In the genomic region with DNA sequence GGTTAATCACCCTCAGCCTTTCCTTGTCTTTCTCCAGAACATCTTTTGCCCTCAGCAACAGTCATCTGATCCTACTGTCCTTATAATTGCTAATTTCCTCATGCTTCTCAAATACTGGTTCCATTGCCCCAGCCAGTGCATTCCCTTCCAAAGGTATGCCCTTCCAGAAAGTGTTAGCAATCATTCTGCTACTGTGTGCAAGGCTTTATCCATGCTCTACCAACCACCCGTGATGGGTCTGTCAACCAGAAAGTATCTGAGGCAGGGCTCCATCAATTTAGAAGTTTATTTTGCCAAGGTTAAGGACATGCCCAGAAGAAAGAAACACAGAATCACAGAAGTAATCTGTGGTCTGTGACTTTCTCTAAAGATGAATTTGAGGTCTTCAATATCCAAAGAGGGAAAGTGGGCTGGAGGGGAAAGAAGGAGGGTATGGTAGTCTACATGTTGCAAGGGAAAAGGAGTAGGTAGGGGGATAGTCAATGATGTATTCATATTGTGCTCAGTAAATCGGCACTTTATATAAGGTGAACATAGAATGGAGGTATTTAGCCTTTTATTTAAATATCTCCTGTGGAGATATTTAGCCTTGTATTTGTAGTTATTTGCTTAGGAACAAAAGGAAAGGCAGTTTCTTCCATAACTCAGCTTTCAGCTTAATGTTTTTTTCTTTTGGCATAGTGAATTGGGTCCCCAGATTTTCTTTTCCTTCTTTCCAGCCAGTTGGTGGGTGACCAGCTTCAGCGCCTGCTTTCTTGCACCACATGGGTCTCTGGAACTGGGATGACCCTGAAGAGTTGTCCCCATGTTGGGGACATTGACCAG, we compare ENCODE assay signal across 22 cellular contexts. TPM values are rescaled to one million over a fixed set of nuclear protein-coding genes. Genes with fewer than 3 reads are reported as not detected.
A peak's percentile ranks its signal among the peaks of the same experiment; 100 is the strongest.
DNase-seq lines count a peak whose midpoint lies in the region; ATAC-seq and TF ChIP-seq lines count a peak whose summit lies in the region.
"Had no signal": no experiment of that assay in that cellular context is flagged by ENCODE, and none has a peak within 500 bp of the region (broad histone marks: within the 10 kb centered on the region; RNA-seq: fewer than 3 reads in every experiment).

No MANE protein-coding gene starts in this region.

- H3K9me3 Mint-ChIP-seq in Caco-2 (ENCODE audit: unreplicated experiment): no peaks in the 10 kb centered on the region
- H3K9me3 Mint-ChIP-seq: activated naive CD4-positive, alpha-beta T cell treated with anti-CD3 and anti-CD28 coated beads, Interleukin-2, amount 10 ng/mL, durations not matched to agents 7 days and 5 days; activated T-cell treated with anti-CD3 and anti-CD28 coated beads, Interleukin-2, amount 50 U/mL, for 24 hours; naive thymus-derived CD8-positive, alpha-beta T cell had no signal

- peak overlapping the region; percentile 88 for H3K27ac Mint-ChIP-seq in Caco-2 (ENCODE audit: unreplicated experiment)
- H3K27ac Mint-ChIP-seq: activated naive CD4-positive, alpha-beta T cell treated with anti-CD3 and anti-CD28 coated beads, Interleukin-2, amount 10 ng/mL, durations not matched to agents 7 days and 5 days; activated T-cell treated with anti-CD3 and anti-CD28 coated beads, Interleukin-2, amount 50 U/mL, for 24 hours had no signal

- WGBS in HUES64: 84% methylated on average over 3 of the region's 3 CpGs
- WGBS in neuronal stem cell (ENCODE audit: extremely low coverage in 2 of 2, insufficient read length in 2 of 2, insufficient replicate concordance in 1 of 2), 2 donors: no CpG with 5 or more reads among the region's 3 CpGs

- no peak for ATAC-seq in HG03521 (IDR thresholded peaks at IDR 0.05; ENCODE audit: unreplicated experiment)
- ATAC-seq: heart left ventricle; naive thymus-derived CD8-positive, alpha-beta T cell; PC-3 had no signal

- peaks cover 71% of the 10 kb centered on the region for H3K4me1 ChIP-seq in Caco-2
- peaks cover 20% of the 10 kb centered on the region for H3K4me1 ChIP-seq in HUES64 (ENCODE audit: insufficient read depth, low read length)
- H3K4me1 ChIP-seq in neuronal stem cell (ENCODE audit: control insufficient read depth in 2 of 2, insufficient read depth in 1 of 2, low read depth in 1 of 2, low read length in 2 of 2): peaks cover 4 to 5% of the 10 kb centered on the region in 2 donors
- H3K4me1 ChIP-seq: heart left ventricle had no signal

- H3K9ac ChIP-seq in HUES64 (ENCODE audit: low read depth, low read length): 0 out of 2 replicates have a peak overlapping the region, but pooled peaks have one; percentile 9
- no peak overlapping the region for H3K9ac ChIP-seq in neuronal stem cell (ENCODE audit: low read depth, low read length, poor library complexity)

- H2BK12ac ChIP-seq in neuronal stem cell (ENCODE audit: low read length): no peak overlapping the region

- H3K9me3 ChIP-seq in Caco-2 (no peaks in the 10 kb centered on the region), HUES64 (ENCODE audit: insufficient read depth, low read depth, low read length) (no peaks in the 10 kb centered on the region), neuronal stem cell (replicated peaks in 1 of 2; ENCODE audit: control insufficient read depth in 2 of 2, insufficient read depth in 1 of 2, low read depth in 1 of 2, low read length in 2 of 2) (peaks cover 0 to 2% of the 10 kb centered on the region in 2 donors)
- H3K9me3 ChIP-seq: heart left ventricle had no signal

- H3K23ac ChIP-seq in neuronal stem cell (ENCODE audit: low read depth, low read length, poor library complexity): no peak overlapping the region

- DNase-seq in Caco-2 (no peak), glomerular visceral epithelial cell (ENCODE audit: extremely low spot score) (peak; percentile 24), neuronal stem cell (ENCODE audit: low spot score) (no peak), AG08396 (ENCODE audit: low spot score) (no peak), pons (ENCODE audit: low spot score) (no peak)
- DNase-seq in stimulated activated CD4-positive, alpha-beta T cell treated with anti-CD3 and anti-CD28 coated beads, Interleukin-4, amount 100 ng/mL, for 24 hours: no peak
- DNase-seq: activated CD4-positive, alpha-beta T cell treated with anti-CD3 and anti-CD28 coated beads, Interleukin-2, amount 50 U/mL, for 48 hours; activated naive CD4-positive, alpha-beta T cell treated with anti-CD3 and anti-CD28 coated beads, Interleukin-2, amount 10 ng/mL, durations not matched to agents 7 days and 5 days; activated T-cell treated with anti-CD3 and anti-CD28 coated beads, Interleukin-2, amount 50 U/mL, for 24 hours; aorta; heart left ventricle; mammary epithelial cell; naive thymus-derived CD8-positive, alpha-beta T cell; NCI-H1092 treated with DMSO at 0.1 percent for 48 hours; NCI-H2081; NCI-H524; PC-3; stimulated activated CD4-positive, alpha-beta T cell treated with anti-CD3 and anti-CD28 coated beads, Interleukin-12 subunit alpha, Interleukin-12 subunit beta, amount 100 ng/mL, for 4 hours; substantia nigra; T-helper 1 cell had no signal

- intact Hi-C loops in Caco-2 (cut with micrococcal nuclease; ENCODE audit: unreplicated experiment): loop anchor here (1.0 kb wide), 2 partner anchors 22 to 35 kb away; no protein-coding TSS in a partner anchor

- no peak overlapping the region for H3K14ac ChIP-seq in neuronal stem cell (ENCODE audit: low read length)

- no peak overlapping the region for H3K4ac ChIP-seq in neuronal stem cell (ENCODE audit: low read length)

- no peak overlapping the region for H2BK120ac ChIP-seq in neuronal stem cell (ENCODE audit: low read depth, low read length)

- BruUV-seq in Caco-2 (replicated peaks; lab: Mats Ljungman, UMichigan): no TSS peak

- H3K27me3 Mint-ChIP-seq in Caco-2 (ENCODE audit: insufficient read depth, unreplicated experiment): no peaks in the 10 kb centered on the region
- H3K27me3 Mint-ChIP-seq: activated T-cell treated with anti-CD3 and anti-CD28 coated beads, Interleukin-2, amount 50 U/mL, for 24 hours; naive thymus-derived CD8-positive, alpha-beta T cell had no signal

- H4K8ac ChIP-seq in neuronal stem cell (ENCODE audit: low read depth, low read length): no peak overlapping the region

- H3K27me3 ChIP-seq in Caco-2 (replicated peaks; ENCODE audit: control insufficient read depth, insufficient read depth, low read length) (no peaks in the 10 kb centered on the region), HUES64 (ENCODE audit: insufficient read depth, low read length) (no peaks in the 10 kb centered on the region), neuronal stem cell (ENCODE audit: control insufficient read depth in 3 of 3, insufficient read depth in 3 of 3, low read depth in 1 of 3, low read length in 3 of 3) (no peaks in the 10 kb centered on the region)
- H3K27me3 ChIP-seq: heart left ventricle had no signal

- no peak overlapping the region for H2AK5ac ChIP-seq in neuronal stem cell (ENCODE audit: low read depth, low read length)

- no peak overlapping the region for H2BK5ac ChIP-seq in neuronal stem cell (ENCODE audit: low read length)

- H3K79me1 ChIP-seq in neuronal stem cell (ENCODE audit: low read depth, low read length): no peaks in the 10 kb centered on the region

- H3K4me2 ChIP-seq in neuronal stem cell (ENCODE audit: insufficient read depth, low read length, poor library complexity, severe bottlenecking): no peak overlapping the region

- POLR2A ChIA-PET in Caco-2 (lab: Charles Lee): no interaction called here

- peak overlapping the region; percentile 28 for H3K4me3 Mint-ChIP-seq in Caco-2 (ENCODE audit: unreplicated experiment)
- H3K4me3 Mint-ChIP-seq: activated naive CD4-positive, alpha-beta T cell treated with anti-CD3 and anti-CD28 coated beads, Interleukin-2, amount 10 ng/mL, durations not matched to agents 7 days and 5 days; activated T-cell treated with anti-CD3 and anti-CD28 coated beads, Interleukin-2, amount 50 U/mL, for 24 hours; naive thymus-derived CD8-positive, alpha-beta T cell had no signal

- no peak overlapping the region for H3K4me3 ChIP-seq in Caco-2 (ENCODE audit: low read depth, low read length)
- 0 out of 2 replicates have a peak overlapping the region, but pooled peaks have one; percentile 2 for H3K4me3 ChIP-seq in HUES64 (ENCODE audit: low read length)
- no peak overlapping the region for H3K4me3 ChIP-seq in neuronal stem cell (ENCODE audit: low read length in 2 of 2)
- H3K4me3 ChIP-seq: heart left ventricle had no signal

- peak overlapping the region; percentile 44 for H2BK15ac ChIP-seq in neuronal stem cell (ENCODE audit: low read length)

- H3K36me3 ChIP-seq in Caco-2 (ENCODE audit: control insufficient read depth, insufficient read depth, low read length): no peaks in the 10 kb centered on the region
- no peaks in the 10 kb centered on the region for H3K36me3 ChIP-seq in HUES64 (ENCODE audit: insufficient read depth, low read length)
- no peaks in the 10 kb centered on the region for H3K36me3 ChIP-seq in neuronal stem cell (replicated peaks in 1 of 2; ENCODE audit: control insufficient read depth in 2 of 2, insufficient read depth in 2 of 2, low read length in 2 of 2)
- H3K36me3 ChIP-seq: heart left ventricle had no signal

- peak overlapping the region; percentile 91 for H2AFZ ChIP-seq in neuronal stem cell (ENCODE audit: low read length)

- H3K27ac ChIP-seq in HUES64 (ENCODE audit: low read depth, low read length) (peak overlapping the region; percentile 73), neuronal stem cell (replicated peaks; ENCODE audit: low read length) (peak overlapping the region; percentile 68)
- H3K27ac ChIP-seq: heart left ventricle had no signal

- H3K36me3 Mint-ChIP-seq in Caco-2 (ENCODE audit: insufficient read depth, unreplicated experiment): peaks cover 20% of the 10 kb centered on the region
- H3K36me3 Mint-ChIP-seq: activated naive CD4-positive, alpha-beta T cell treated with anti-CD3 and anti-CD28 coated beads, Interleukin-2, amount 10 ng/mL, durations not matched to agents 7 days and 5 days; naive thymus-derived CD8-positive, alpha-beta T cell had no signal

- CTCF ChIA-PET in Caco-2 (lab: Charles Lee): interaction anchor here (0.6 kb wide), 1 partner anchor 132 kb away, joined by 3 read pairs; no protein-coding TSS in a partner anchor

- peak overlapping the region; percentile 13 for H3K18ac ChIP-seq in neuronal stem cell (ENCODE audit: low read length)

- H4K91ac ChIP-seq in neuronal stem cell (ENCODE audit: low read depth, low read length, poor library complexity): no peak overlapping the region

- TF ChIP-seq CTCF in Caco-2 (IDR thresholded peaks at IDR 0.05; ENCODE audit: insufficient read depth in 1 of 2, low read depth in 1 of 2, low read length in 1 of 2, severe bottlenecking in 1 of 2, unreplicated experiment in 1 of 2): no peak

- H3K4me1 Mint-ChIP-seq in Caco-2 (ENCODE audit: low read depth, unreplicated experiment): peaks cover 64% of the 10 kb centered on the region

RNA-seq across cellular contexts. Expression of gene PAQR8, which starts 35.2 kb away (rescaled TPM):
- total RNA-seq in Caco-2 (2022): 8.7 and 10.0 TPM in 2 replicates
- polyA plus RNA-seq in HUES64 (2013, experiment 1 of 2): 5.4 TPM
- polyA plus RNA-seq in HUES64 (2013, experiment 2 of 2): 7.7 TPM
- polyA plus RNA-seq in neuronal stem cell (2013, experiment 1 of 2): 16.4 TPM
- 16.7 TPM for polyA plus RNA-seq in neuronal stem cell (2013, experiment 2 of 2)

RNA-seq across cellular contexts. Expression of gene MCM3, which starts 42.2 kb away (rescaled TPM):
- 151 and 152 TPM in 2 replicates for total RNA-seq in Caco-2 (2022)
- polyA plus RNA-seq in HUES64 (2013, experiment 1 of 2): 200 TPM
- polyA plus RNA-seq in HUES64 (2013, experiment 2 of 2): 189 TPM
- polyA plus RNA-seq in neuronal stem cell (2013, experiment 1 of 2): 102 TPM
- polyA plus RNA-seq in neuronal stem cell (2013, experiment 2 of 2): 98.5 TPM
